ENCODE assay signal across 8 cellular contexts in genomic region chr12:116735951-116736599, GRCh38. TPM values are rescaled to one million over a fixed set of nuclear protein-coding genes. Genes with fewer than 3 reads are reported as not detected.
DNase-seq lines count a peak whose midpoint lies in the region; ATAC-seq and TF ChIP-seq lines count a peak whose summit lies in the region.

No MANE protein-coding gene starts in this region.

- no peak for ATAC-seq in activated naive CD4-positive, alpha-beta T cell treated with anti-CD3 and anti-CD28 coated beads, Interleukin-2, amount 50 U/mL, for 72 hours
- ATAC-seq in activated CD8-positive, alpha-beta T cell treated with anti-CD3 and anti-CD28 coated beads, Interleukin-2, amount 10 ng/mL, durations not matched to agents 7 days and 5 days: no peak
- peak; percentile 48 for ATAC-seq in left lobe of liver

- H3K4me3 Mint-ChIP-seq in activated naive CD4-positive, alpha-beta T cell treated with anti-CD3 and anti-CD28 coated beads, Interleukin-2, amount 50 U/mL, for 24 hours: peak overlapping the region; percentile 98
- peak overlapping the region; percentile 97 for H3K4me3 Mint-ChIP-seq in activated CD8-positive, alpha-beta T cell treated with anti-CD3 and anti-CD28 coated beads, Interleukin-2, amount 10 ng/mL, durations not matched to agents 7 days and 5 days
- H3K4me3 Mint-ChIP-seq in type B pancreatic cell: peak overlapping the region; percentile 94

- no peaks in the 10 kb centered on the region for H3K9me3 Mint-ChIP-seq in activated naive CD4-positive, alpha-beta T cell treated with anti-CD3 and anti-CD28 coated beads, Interleukin-2, amount 50 U/mL, for 24 hours
- H3K9me3 Mint-ChIP-seq in activated naive CD4-positive, alpha-beta T cell treated with anti-CD3 and anti-CD28 coated beads, Interleukin-2, amount 50 U/mL, for 72 hours: no peaks in the 10 kb centered on the region
- H3K9me3 Mint-ChIP-seq in activated CD8-positive, alpha-beta T cell treated with anti-CD3 and anti-CD28 coated beads, Interleukin-2, amount 10 ng/mL, durations not matched to agents 7 days and 5 days (ENCODE audit: insufficient read depth): no peaks in the 10 kb centered on the region
- H3K9me3 Mint-ChIP-seq in type B pancreatic cell: no peaks in the 10 kb centered on the region

- DNase-seq in activated naive CD4-positive, alpha-beta T cell treated with anti-CD3 and anti-CD28 coated beads, Interleukin-2, amount 50 U/mL, for 72 hours (ENCODE audit: low spot score in 2 of 2): no peak
- no peak for DNase-seq in activated CD8-positive, alpha-beta T cell treated with anti-CD3 and anti-CD28 coated beads, Interleukin-2, amount 10 ng/mL, durations not matched to agents 7 days and 5 days
- peak; percentile 72 for DNase-seq in left lobe of liver (ENCODE audit: low spot score)
- DNase-seq in type B pancreatic cell (ENCODE audit: extremely low spot score, unreplicated experiment): no peak
- no peak for DNase-seq in cerebellar nuclear complex (lab: John Stamatoyannopoulos, UW)
- DNase-seq in NCI-H510A (lab: John Stamatoyannopoulos, UW): no peak
- DNase-seq in GDM1 (lab: John Stamatoyannopoulos, UW): no peak

- peaks cover 10% of the 10 kb centered on the region for H3K36me3 Mint-ChIP-seq in activated naive CD4-positive, alpha-beta T cell treated with anti-CD3 and anti-CD28 coated beads, Interleukin-2, amount 50 U/mL, for 24 hours
- H3K36me3 Mint-ChIP-seq in activated naive CD4-positive, alpha-beta T cell treated with anti-CD3 and anti-CD28 coated beads, Interleukin-2, amount 50 U/mL, for 72 hours: peaks cover 13 to 15% of the 10 kb centered on the region in 2 donors
- peaks cover 21% of the 10 kb centered on the region for H3K36me3 Mint-ChIP-seq in activated CD8-positive, alpha-beta T cell treated with anti-CD3 and anti-CD28 coated beads, Interleukin-2, amount 10 ng/mL, durations not matched to agents 7 days and 5 days (ENCODE audit: low read depth)
- peaks cover 12% of the 10 kb centered on the region for H3K36me3 Mint-ChIP-seq in type B pancreatic cell

- H3K4me1 Mint-ChIP-seq in activated naive CD4-positive, alpha-beta T cell treated with anti-CD3 and anti-CD28 coated beads, Interleukin-2, amount 50 U/mL, for 24 hours: peaks cover 38% of the 10 kb centered on the region
- peaks cover 37% of the 10 kb centered on the region for H3K4me1 Mint-ChIP-seq in activated CD8-positive, alpha-beta T cell treated with anti-CD3 and anti-CD28 coated beads, Interleukin-2, amount 10 ng/mL, durations not matched to agents 7 days and 5 days (ENCODE audit: low read depth)
- H3K4me1 Mint-ChIP-seq in type B pancreatic cell (ENCODE audit: unreplicated experiment): peaks cover 15% of the 10 kb centered on the region

- H3K27me3 Mint-ChIP-seq in activated naive CD4-positive, alpha-beta T cell treated with anti-CD3 and anti-CD28 coated beads, Interleukin-2, amount 50 U/mL, for 24 hours: no peaks in the 10 kb centered on the region
- no peaks in the 10 kb centered on the region for H3K27me3 Mint-ChIP-seq in activated CD8-positive, alpha-beta T cell treated with anti-CD3 and anti-CD28 coated beads, Interleukin-2, amount 10 ng/mL, durations not matched to agents 7 days and 5 days (ENCODE audit: low read depth)
- no peaks in the 10 kb centered on the region for H3K27me3 Mint-ChIP-seq in type B pancreatic cell

- POLR2A ChIA-PET in activated CD8-positive, alpha-beta T cell treated with anti-CD3 and anti-CD28 coated beads, Interleukin-2, amount 10 ng/mL, durations not matched to agents 7 days and 5 days (lab: Charles Lee): interaction anchor here (0.7 kb wide), 1 partner anchor 707 kb away, joined by 3 read pairs; no protein-coding TSS in a partner anchor

- TF ChIP-seq CTCF in type B pancreatic cell (conservative IDR thresholded peaks at IDR 0.05): no peak

- H3K27ac Mint-ChIP-seq in activated naive CD4-positive, alpha-beta T cell treated with anti-CD3 and anti-CD28 coated beads, Interleukin-2, amount 50 U/mL, for 24 hours: no peak overlapping the region
- H3K27ac Mint-ChIP-seq in activated naive CD4-positive, alpha-beta T cell treated with anti-CD3 and anti-CD28 coated beads, Interleukin-2, amount 50 U/mL, for 72 hours: no peak overlapping the region
- no peak overlapping the region for H3K27ac Mint-ChIP-seq in activated CD8-positive, alpha-beta T cell treated with anti-CD3 and anti-CD28 coated beads, Interleukin-2, amount 10 ng/mL, durations not matched to agents 7 days and 5 days
- H3K27ac Mint-ChIP-seq in type B pancreatic cell: peak overlapping the region; percentile 39

- CTCF ChIA-PET in activated CD8-positive, alpha-beta T cell treated with anti-CD3 and anti-CD28 coated beads, Interleukin-2, amount 10 ng/mL, durations not matched to agents 7 days and 5 days (lab: Charles Lee): interaction anchor here (1.4 to 1.5 kb wide), 2 partner anchors 27 to 33 kb away, joined by 4 to 6 read pairs; no protein-coding TSS in a partner anchor

RNA-seq across cellular contexts. Expression of gene SPRING1, which starts 1.8 kb away (rescaled TPM):
- 10 to 100 TPM; 20.2 to 32.4 TPM for total RNA-seq in activated naive CD4-positive, alpha-beta T cell treated with anti-CD3 and anti-CD28 coated beads, Interleukin-2, amount 50 U/mL, for 72 hours
- 10 to 100 TPM; 31.3 to 32.5 TPM for total RNA-seq in activated CD8-positive, alpha-beta T cell treated with anti-CD3 and anti-CD28 coated beads, Interleukin-2, amount 10 ng/mL, durations not matched to agents 7 days and 5 days
- total RNA-seq in left lobe of liver: 6.8 TPM
- 48.6 and 49.6 TPM in 2 replicates for total RNA-seq in type B pancreatic cell (ENCODE audit: low replicate concordance)

RNA-seq across cellular contexts. Expression of gene RNFT2, which starts 2.0 kb away (rescaled TPM):
- total RNA-seq in activated naive CD4-positive, alpha-beta T cell treated with anti-CD3 and anti-CD28 coated beads, Interleukin-2, amount 50 U/mL, for 72 hours: 10 to 100 TPM; 14.9 to 25.5 TPM
- 10 to 100 TPM; 11.8 to 11.9 TPM for total RNA-seq in activated CD8-positive, alpha-beta T cell treated with anti-CD3 and anti-CD28 coated beads, Interleukin-2, amount 10 ng/mL, durations not matched to agents 7 days and 5 days
- total RNA-seq in left lobe of liver (0.40 TPM), type B pancreatic cell (ENCODE audit: low replicate concordance) (8.7 and 25.0 TPM in 2 replicates)
